12 cellular contexts compared by ENCODE assay signal in the genomic region with DNA sequence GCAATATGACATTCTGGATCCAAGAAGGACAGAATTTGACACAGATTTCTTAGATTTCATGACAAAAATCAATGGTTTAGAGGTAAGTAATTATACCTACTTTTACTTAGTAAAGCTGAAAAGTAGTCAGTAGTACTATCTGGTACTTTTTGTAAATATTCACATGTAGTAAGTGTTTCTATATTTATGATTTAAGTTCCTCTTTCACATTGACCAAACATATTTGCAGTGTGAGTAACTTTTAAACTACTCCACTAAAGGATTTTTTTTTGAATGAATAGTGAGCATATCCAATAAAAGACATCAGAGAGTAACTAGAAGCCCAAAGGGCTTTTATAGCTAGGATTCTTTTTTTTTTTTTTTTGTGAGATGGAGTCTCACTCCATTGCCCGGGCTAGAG.
DNase-seq lines count a peak whose midpoint lies in the region; ATAC-seq and TF ChIP-seq lines count a peak whose summit lies in the region.
"Had no signal": no experiment of that assay in that cellular context is flagged by ENCODE, and none has a peak within 500 bp of the region (broad histone marks: within the 10 kb centered on the region; RNA-seq: fewer than 3 reads in every experiment).

No MANE protein-coding gene starts in this region.

- in situ Hi-C loops in GM13976 (cut with MboI; ENCODE audit: low sequenced_read_pairs, unreplicated experiment), result no loop called here

- H3K27me3 ChIP-seq in RWPE2 (ENCODE audit: insufficient read depth, poor library complexity, severe bottlenecking), result no peaks in the 10 kb centered on the region
- H3K27me3 ChIP-seq: BLaER1, vagina had no signal

- peak; percentile 69 for ATAC-seq in GM21390 (IDR thresholded peaks at IDR 0.05; ENCODE audit: unreplicated experiment)
- peak; percentile 63 for ATAC-seq in HG03108 (IDR thresholded peaks at IDR 0.05; ENCODE audit: unreplicated experiment)
- no peak for ATAC-seq in RWPE2 (ENCODE audit: low read depth)
- no peak for ATAC-seq in HG03469 (IDR thresholded peaks at IDR 0.05; ENCODE audit: unreplicated experiment)
- ATAC-seq: natural killer cell had no signal

- H3K27ac ChIP-seq in RWPE2 (ENCODE audit: poor library complexity, severe bottlenecking) (peak overlapping the region; percentile 46), caudate nucleus (ENCODE audit: low read depth, low read length) (no peak overlapping the region)
- H3K27ac ChIP-seq: BLaER1, vagina had no signal

- peaks cover 24% of the 10 kb centered on the region for H3K4me1 ChIP-seq in RWPE2 (ENCODE audit: insufficient read depth, poor library complexity, severe bottlenecking)
- H3K4me1 ChIP-seq: BLaER1, vagina had no signal

- no peaks in the 10 kb centered on the region for H3K36me3 ChIP-seq in RWPE2 (ENCODE audit: low read depth)
- H3K36me3 ChIP-seq: BLaER1, vagina had no signal

- DNase-seq in GM13976 (ENCODE audit: low spot score) (peak; percentile 46), RWPE2 (ENCODE audit: low spot score) (no peak), midbrain (lab: John Stamatoyannopoulos, UW) (no peak), caudate nucleus (lab: John Stamatoyannopoulos, UW) (no peak), NCI-H146 (lab: John Stamatoyannopoulos, UW) (no peak)
- DNase-seq: natural killer cell, NCI-H187 treated with DMSO at 0.1 percent for 48 hours had no signal

- TF ChIP-seq CTCF in GM13976 (IDR thresholded peaks at IDR 0.05; ENCODE audit: borderline replicate concordance, control extremely low read depth, extremely low read depth, insufficient read depth, missing control alignments) (no peak), RWPE2 (IDR thresholded peaks at IDR 0.05; ENCODE audit: poor library complexity, severe bottlenecking) (no peak)

- H3K9me3 ChIP-seq in RWPE2 (ENCODE audit: severe bottlenecking), result peaks cover 4% of the 10 kb centered on the region
- H3K9me3 ChIP-seq: BLaER1, vagina had no signal

- H3K4me3 ChIP-seq in RWPE2 (ENCODE audit: severe bottlenecking), result no peak overlapping the region
- H3K4me3 ChIP-seq: BLaER1, vagina had no signal

Comparison
In these comparisons a context has a peak if more than half of its experiments do, and no peak if none do; other contexts are left out.
1. ATAC-seq: peak in GM21390 (single experiment) and HG03108 (single experiment); none in RWPE2 (single experiment) and HG03469 (single experiment).